ENCODE assay signal across 2 cellular contexts in the genomic region with DNA sequence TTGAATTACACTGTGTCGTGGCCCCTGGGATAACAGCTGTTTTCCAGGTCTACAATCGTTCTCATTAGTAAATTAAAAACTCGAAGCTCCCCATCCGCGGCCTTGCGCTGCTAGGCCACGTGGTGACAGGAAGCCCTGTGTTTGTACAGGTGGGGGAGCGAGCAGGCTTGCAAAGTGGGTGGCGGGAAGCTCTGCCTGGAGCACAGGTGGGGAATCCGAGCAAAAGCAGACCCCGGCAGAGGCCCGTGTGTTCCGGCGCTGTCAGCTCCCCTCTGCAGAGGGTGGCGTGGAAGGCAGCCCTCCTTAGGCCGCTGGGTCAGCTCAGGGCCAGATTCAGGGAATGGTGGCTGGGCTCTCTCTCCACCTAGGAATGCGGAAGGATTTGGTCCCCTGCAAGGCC.
TF ChIP-seq lines count a peak whose summit lies in the region.

No MANE protein-coding gene starts in this region.

TF ChIP-seq in GM23338, 12 proteins besides CTCF, POLR2A, EP300 and RAD21 (continued from another document):
- no peak for TF ChIP-seq ZNF114 (CRISPR knock-in tag; IDR thresholded peaks at IDR 0.05)
- TF ChIP-seq, protein P1, sequence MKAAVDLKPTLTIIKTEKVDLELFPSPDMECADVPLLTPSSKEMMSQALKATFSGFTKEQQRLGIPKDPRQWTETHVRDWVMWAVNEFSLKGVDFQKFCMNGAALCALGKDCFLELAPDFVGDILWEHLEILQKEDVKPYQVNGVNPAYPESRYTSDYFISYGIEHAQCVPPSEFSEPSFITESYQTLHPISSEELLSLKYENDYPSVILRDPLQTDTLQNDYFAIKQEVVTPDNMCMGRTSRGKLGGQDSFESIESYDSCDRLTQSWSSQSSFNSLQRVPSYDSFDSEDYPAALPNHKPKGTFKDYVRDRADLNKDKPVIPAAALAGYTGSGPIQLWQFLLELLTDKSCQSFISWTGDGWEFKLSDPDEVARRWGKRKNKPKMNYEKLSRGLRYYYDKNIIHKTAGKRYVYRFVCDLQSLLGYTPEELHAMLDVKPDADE (IDR thresholded peaks at IDR 0.05) = no peak
- no peak for TF ChIP-seq POLR2AphosphoS5 (IDR thresholded peaks at IDR 0.05; ENCODE audit: low read depth)
- no peak for TF ChIP-seq JUNB (IDR thresholded peaks at IDR 0.05; ENCODE audit: unreplicated experiment)
- TF ChIP-seq EZH2phosphoT487 (IDR thresholded peaks at IDR 0.05; ENCODE audit: unreplicated experiment) = no peak
- TF ChIP-seq ZNF462 (CRISPR knock-in tag; IDR thresholded peaks at IDR 0.05) = no peak
- TF ChIP-seq EZH2 (IDR thresholded peaks at IDR 0.05; ENCODE audit: low read depth, unreplicated experiment) = no peak
- TF ChIP-seq CREB1 (CRISPR knock-in tag; IDR thresholded peaks at IDR 0.05; ENCODE audit: low read depth) = no peak
- TF ChIP-seq, protein P2, sequence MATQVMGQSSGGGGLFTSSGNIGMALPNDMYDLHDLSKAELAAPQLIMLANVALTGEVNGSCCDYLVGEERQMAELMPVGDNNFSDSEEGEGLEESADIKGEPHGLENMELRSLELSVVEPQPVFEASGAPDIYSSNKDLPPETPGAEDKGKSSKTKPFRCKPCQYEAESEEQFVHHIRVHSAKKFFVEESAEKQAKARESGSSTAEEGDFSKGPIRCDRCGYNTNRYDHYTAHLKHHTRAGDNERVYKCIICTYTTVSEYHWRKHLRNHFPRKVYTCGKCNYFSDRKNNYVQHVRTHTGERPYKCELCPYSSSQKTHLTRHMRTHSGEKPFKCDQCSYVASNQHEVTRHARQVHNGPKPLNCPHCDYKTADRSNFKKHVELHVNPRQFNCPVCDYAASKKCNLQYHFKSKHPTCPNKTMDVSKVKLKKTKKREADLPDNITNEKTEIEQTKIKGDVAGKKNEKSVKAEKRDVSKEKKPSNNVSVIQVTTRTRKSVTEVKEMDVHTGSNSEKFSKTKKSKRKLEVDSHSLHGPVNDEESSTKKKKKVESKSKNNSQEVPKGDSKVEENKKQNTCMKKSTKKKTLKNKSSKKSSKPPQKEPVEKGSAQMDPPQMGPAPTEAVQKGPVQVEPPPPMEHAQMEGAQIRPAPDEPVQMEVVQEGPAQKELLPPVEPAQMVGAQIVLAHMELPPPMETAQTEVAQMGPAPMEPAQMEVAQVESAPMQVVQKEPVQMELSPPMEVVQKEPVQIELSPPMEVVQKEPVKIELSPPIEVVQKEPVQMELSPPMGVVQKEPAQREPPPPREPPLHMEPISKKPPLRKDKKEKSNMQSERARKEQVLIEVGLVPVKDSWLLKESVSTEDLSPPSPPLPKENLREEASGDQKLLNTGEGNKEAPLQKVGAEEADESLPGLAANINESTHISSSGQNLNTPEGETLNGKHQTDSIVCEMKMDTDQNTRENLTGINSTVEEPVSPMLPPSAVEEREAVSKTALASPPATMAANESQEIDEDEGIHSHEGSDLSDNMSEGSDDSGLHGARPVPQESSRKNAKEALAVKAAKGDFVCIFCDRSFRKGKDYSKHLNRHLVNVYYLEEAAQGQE (IDR thresholded peaks at IDR 0.05; ENCODE audit: unreplicated experiment) = no peak

TF ChIP-seq in WTC11, 78 proteins besides CTCF, POLR2A, EP300 and RAD21:
- TF ChIP-seq, protein P3, sequence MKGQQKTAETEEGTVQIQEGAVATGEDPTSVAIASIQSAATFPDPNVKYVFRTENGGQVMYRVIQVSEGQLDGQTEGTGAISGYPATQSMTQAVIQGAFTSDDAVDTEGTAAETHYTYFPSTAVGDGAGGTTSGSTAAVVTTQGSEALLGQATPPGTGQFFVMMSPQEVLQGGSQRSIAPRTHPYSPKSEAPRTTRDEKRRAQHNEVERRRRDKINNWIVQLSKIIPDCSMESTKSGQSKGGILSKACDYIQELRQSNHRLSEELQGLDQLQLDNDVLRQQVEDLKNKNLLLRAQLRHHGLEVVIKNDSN (CRISPR knock-in tag; IDR thresholded peaks at IDR 0.05) = no peak
- TF ChIP-seq MYBL2 (CRISPR knock-in tag; IDR thresholded peaks at IDR 0.05) = no peak
- TF ChIP-seq, protein P4, sequence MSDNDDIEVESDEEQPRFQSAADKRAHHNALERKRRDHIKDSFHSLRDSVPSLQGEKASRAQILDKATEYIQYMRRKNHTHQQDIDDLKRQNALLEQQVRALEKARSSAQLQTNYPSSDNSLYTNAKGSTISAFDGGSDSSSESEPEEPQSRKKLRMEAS (CRISPR knock-in tag; IDR thresholded peaks at IDR 0.05) = peak; percentile 77; the same call in 1 of the 2 replicates
- TF ChIP-seq RORB (CRISPR knock-in tag; IDR thresholded peaks at IDR 0.05) = no peak
- TF ChIP-seq ATF2 (CRISPR knock-in tag; IDR thresholded peaks at IDR 0.05; ENCODE audit: borderline replicate concordance, low read depth) = no peak
- TF ChIP-seq, protein P5, sequence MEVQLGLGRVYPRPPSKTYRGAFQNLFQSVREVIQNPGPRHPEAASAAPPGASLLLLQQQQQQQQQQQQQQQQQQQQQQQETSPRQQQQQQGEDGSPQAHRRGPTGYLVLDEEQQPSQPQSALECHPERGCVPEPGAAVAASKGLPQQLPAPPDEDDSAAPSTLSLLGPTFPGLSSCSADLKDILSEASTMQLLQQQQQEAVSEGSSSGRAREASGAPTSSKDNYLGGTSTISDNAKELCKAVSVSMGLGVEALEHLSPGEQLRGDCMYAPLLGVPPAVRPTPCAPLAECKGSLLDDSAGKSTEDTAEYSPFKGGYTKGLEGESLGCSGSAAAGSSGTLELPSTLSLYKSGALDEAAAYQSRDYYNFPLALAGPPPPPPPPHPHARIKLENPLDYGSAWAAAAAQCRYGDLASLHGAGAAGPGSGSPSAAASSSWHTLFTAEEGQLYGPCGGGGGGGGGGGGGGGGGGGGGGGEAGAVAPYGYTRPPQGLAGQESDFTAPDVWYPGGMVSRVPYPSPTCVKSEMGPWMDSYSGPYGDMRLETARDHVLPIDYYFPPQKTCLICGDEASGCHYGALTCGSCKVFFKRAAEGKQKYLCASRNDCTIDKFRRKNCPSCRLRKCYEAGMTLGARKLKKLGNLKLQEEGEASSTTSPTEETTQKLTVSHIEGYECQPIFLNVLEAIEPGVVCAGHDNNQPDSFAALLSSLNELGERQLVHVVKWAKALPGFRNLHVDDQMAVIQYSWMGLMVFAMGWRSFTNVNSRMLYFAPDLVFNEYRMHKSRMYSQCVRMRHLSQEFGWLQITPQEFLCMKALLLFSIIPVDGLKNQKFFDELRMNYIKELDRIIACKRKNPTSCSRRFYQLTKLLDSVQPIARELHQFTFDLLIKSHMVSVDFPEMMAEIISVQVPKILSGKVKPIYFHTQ (CRISPR knock-in tag; IDR thresholded peaks at IDR 0.05) = no peak
- no peak for TF ChIP-seq ZBTB21 (CRISPR knock-in tag; IDR thresholded peaks at IDR 0.05; ENCODE audit: borderline replicate concordance)
- TF ChIP-seq SMAD3 (CRISPR knock-in tag; IDR thresholded peaks at IDR 0.05; ENCODE audit: borderline replicate concordance) = no peak
- TF ChIP-seq ZNF317 (CRISPR knock-in tag; IDR thresholded peaks at IDR 0.05; ENCODE audit: borderline replicate concordance, low read depth) = no peak
- TF ChIP-seq, protein P6, sequence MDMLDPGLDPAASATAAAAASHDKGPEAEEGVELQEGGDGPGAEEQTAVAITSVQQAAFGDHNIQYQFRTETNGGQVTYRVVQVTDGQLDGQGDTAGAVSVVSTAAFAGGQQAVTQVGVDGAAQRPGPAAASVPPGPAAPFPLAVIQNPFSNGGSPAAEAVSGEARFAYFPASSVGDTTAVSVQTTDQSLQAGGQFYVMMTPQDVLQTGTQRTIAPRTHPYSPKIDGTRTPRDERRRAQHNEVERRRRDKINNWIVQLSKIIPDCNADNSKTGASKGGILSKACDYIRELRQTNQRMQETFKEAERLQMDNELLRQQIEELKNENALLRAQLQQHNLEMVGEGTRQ (CRISPR knock-in tag; IDR thresholded peaks at IDR 0.05) = 0 out of 2 replicates have a peak, but pooled peaks have one; percentile 27
- no peak for TF ChIP-seq ARID4B (CRISPR knock-in tag; IDR thresholded peaks at IDR 0.05; ENCODE audit: borderline replicate concordance)
- no peak for TF ChIP-seq ZNF219 (CRISPR knock-in tag; IDR thresholded peaks at IDR 0.05; ENCODE audit: borderline replicate concordance)
- no peak for TF ChIP-seq TEAD1 (CRISPR knock-in tag; IDR thresholded peaks at IDR 0.05)
- TF ChIP-seq, protein P7, sequence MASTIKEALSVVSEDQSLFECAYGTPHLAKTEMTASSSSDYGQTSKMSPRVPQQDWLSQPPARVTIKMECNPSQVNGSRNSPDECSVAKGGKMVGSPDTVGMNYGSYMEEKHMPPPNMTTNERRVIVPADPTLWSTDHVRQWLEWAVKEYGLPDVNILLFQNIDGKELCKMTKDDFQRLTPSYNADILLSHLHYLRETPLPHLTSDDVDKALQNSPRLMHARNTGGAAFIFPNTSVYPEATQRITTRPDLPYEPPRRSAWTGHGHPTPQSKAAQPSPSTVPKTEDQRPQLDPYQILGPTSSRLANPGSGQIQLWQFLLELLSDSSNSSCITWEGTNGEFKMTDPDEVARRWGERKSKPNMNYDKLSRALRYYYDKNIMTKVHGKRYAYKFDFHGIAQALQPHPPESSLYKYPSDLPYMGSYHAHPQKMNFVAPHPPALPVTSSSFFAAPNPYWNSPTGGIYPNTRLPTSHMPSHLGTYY (CRISPR knock-in tag; IDR thresholded peaks at IDR 0.05) = no peak
- TF ChIP-seq GABPB1 (CRISPR knock-in tag; IDR thresholded peaks at IDR 0.05) = no peak
- TF ChIP-seq FOXJ3 (CRISPR knock-in tag; IDR thresholded peaks at IDR 0.05; ENCODE audit: borderline replicate concordance) = no peak
- no peak for TF ChIP-seq ZNF263 (CRISPR knock-in tag; IDR thresholded peaks at IDR 0.05; ENCODE audit: low read depth)
